ENCODE assay signal across 17 cellular contexts in genomic region chr1:3663999-3664699, GRCh38. TPM values are rescaled to one million over a fixed set of nuclear protein-coding genes. Genes with fewer than 3 reads are reported as not detected.
DNase-seq lines count a peak whose midpoint lies in the region; ATAC-seq and TF ChIP-seq lines count a peak whose summit lies in the region.
"Had no signal": no experiment of that assay in that cellular context is flagged by ENCODE, and none has a peak within 500 bp of the region (broad histone marks: within the 10 kb centered on the region; RNA-seq: fewer than 3 reads in every experiment).

No MANE protein-coding gene starts in this region.

- peak; percentile 65 for DNase-seq in NCI-H146 (lab: John Stamatoyannopoulos, UW)
- DNase-seq in NCI-H146 treated with DMSO at 0.1 percent for 48 hours (lab: John Stamatoyannopoulos, UW; ENCODE audit: unreplicated experiment): no peak
- no peak for DNase-seq in GM23338 (ENCODE audit: low spot score)
- peak; percentile 46 for DNase-seq in NCI-H510A (lab: John Stamatoyannopoulos, UW)
- DNase-seq in mesenchymal stem cell: no peak
- no peak for DNase-seq in T-helper 2 cell treated with Interferon-gamma antibody and Interleukin-4, amounts not matched to agents 5 μg/mL and 100 μg/mL, for 36 hours (ENCODE audit: low spot score)
- DNase-seq in OCI-M1 (lab: John Stamatoyannopoulos, UW): no peak
- DNase-seq in lower lobe of right lung: no peak
- DNase-seq: activated CD4-positive, alpha-beta T cell treated with anti-CD3 and anti-CD28 coated beads for 4 hours; anterior cingulate cortex; BE2C; NCI-H2107; retina; SJCRH30; stimulated activated naive CD8-positive, alpha-beta T cell treated with anti-CD3 and anti-CD28 coated beads, Interleukin-15, amount 100 ng/mL, for 72 hours had no signal

- no peak overlapping the region for H4K91ac ChIP-seq in mesenchymal stem cell (ENCODE audit: low read length)

- H3K79me1 ChIP-seq in mesenchymal stem cell (replicated peaks; ENCODE audit: low read length, poor library complexity, severe bottlenecking): no peaks in the 10 kb centered on the region

- H3K36me3 Mint-ChIP-seq in GM23338 (ENCODE audit: low read depth): no peaks in the 10 kb centered on the region
- H3K36me3 Mint-ChIP-seq in T-helper 2 cell treated with Interferon-gamma antibody and Interleukin-4, amounts not matched to agents 5 μg/mL and 100 μg/mL, for 36 hours (ENCODE audit: low read depth): no peaks in the 10 kb centered on the region

- 77% methylated on average over 14 of the region's 14 CpGs for WGBS in mesenchymal stem cell

- H3K4me2 ChIP-seq in GM23338: no peak overlapping the region
- no peak overlapping the region for H3K4me2 ChIP-seq in mesenchymal stem cell (ENCODE audit: low read length, poor library complexity, severe bottlenecking)
- H3K4me2 ChIP-seq: hepatocyte had no signal

- no peak overlapping the region for H3K9ac ChIP-seq in mesenchymal stem cell (ENCODE audit: low read length)

- H3K4me1 Mint-ChIP-seq in GM23338: peaks cover 14% of the 10 kb centered on the region
- no peaks in the 10 kb centered on the region for H3K4me1 Mint-ChIP-seq in T-helper 2 cell treated with Interferon-gamma antibody and Interleukin-4, amounts not matched to agents 5 μg/mL and 100 μg/mL, for 36 hours (ENCODE audit: low read depth)

- no peak overlapping the region for H3K4ac ChIP-seq in mesenchymal stem cell (ENCODE audit: low read depth in 1 of 2, low read length in 2 of 2)

- H3K27me3 Mint-ChIP-seq in GM23338 (ENCODE audit: insufficient read depth, low read depth, poor library complexity): peaks cover 21% of the 10 kb centered on the region
- H3K27me3 Mint-ChIP-seq in T-helper 2 cell treated with Interferon-gamma antibody and Interleukin-4, amounts not matched to agents 5 μg/mL and 100 μg/mL, for 36 hours (ENCODE audit: low read depth): peaks cover 2% of the 10 kb centered on the region

- H3K4me3 Mint-ChIP-seq in GM23338: no peak overlapping the region
- H3K4me3 Mint-ChIP-seq in T-helper 2 cell treated with Interferon-gamma antibody and Interleukin-4, amounts not matched to agents 5 μg/mL and 100 μg/mL, for 36 hours: no peak overlapping the region
- H3K4me3 Mint-ChIP-seq: stimulated activated naive CD8-positive, alpha-beta T cell treated with anti-CD3 and anti-CD28 coated beads, Interleukin-15, amount 100 ng/mL, for 72 hours had no signal

- peaks cover 6% of the 10 kb centered on the region; the same call in 1 of the 2 replicates for H3K27me3 ChIP-seq in GM23338 (ENCODE audit: insufficient read depth)
- H3K27me3 ChIP-seq in mesenchymal stem cell (ENCODE audit: control insufficient read depth in 1 of 2, insufficient read depth in 1 of 2, low read length in 2 of 2): peaks cover 20 to 67% of the 10 kb centered on the region in 2 experiments
- peaks cover 8% of the 10 kb centered on the region for H3K27me3 ChIP-seq in lower lobe of right lung (ENCODE audit: low read depth)
- H3K27me3 ChIP-seq: BE2C, SJCRH30 had no signal

- no peaks in the 10 kb centered on the region for H3K36me3 ChIP-seq in GM23338 (ENCODE audit: insufficient read depth)
- no peaks in the 10 kb centered on the region for H3K36me3 ChIP-seq in mesenchymal stem cell (ENCODE audit: control insufficient read depth in 1 of 2, insufficient read depth in 2 of 2, low read depth in 1 of 2, low read length in 2 of 2)
- H3K36me3 ChIP-seq in lower lobe of right lung: no peaks in the 10 kb centered on the region
- H3K36me3 ChIP-seq: BE2C, SJCRH30 had no signal

- H3K18ac ChIP-seq in mesenchymal stem cell (ENCODE audit: low read depth in 1 of 2, low read length in 2 of 2): no peak overlapping the region

- intact Hi-C loops in lower lobe of right lung (cut with DNase I): no loop called here

- no peaks in the 10 kb centered on the region for H3K9me2 ChIP-seq in GM23338 (ENCODE audit: insufficient read depth)

- H2AFZ ChIP-seq in GM23338 (peak overlapping the region; percentile 78; the same call in 1 of the 2 replicates), mesenchymal stem cell (ENCODE audit: low read depth, low read length) (no peak overlapping the region)
- H2AFZ ChIP-seq: hepatocyte had no signal

- no peak overlapping the region for H3K27ac Mint-ChIP-seq in GM23338
- no peak overlapping the region for H3K27ac Mint-ChIP-seq in T-helper 2 cell treated with Interferon-gamma antibody and Interleukin-4, amounts not matched to agents 5 μg/mL and 100 μg/mL, for 36 hours

- ATAC-seq in GM23338 (peak; percentile 56), lower lobe of right lung (no peak)
- ATAC-seq: stimulated activated naive CD8-positive, alpha-beta T cell treated with anti-CD3 and anti-CD28 coated beads, Interleukin-15, amount 100 ng/mL, for 72 hours had no signal

- H4K8ac ChIP-seq in mesenchymal stem cell (ENCODE audit: low read length): no peak overlapping the region

- no peaks in the 10 kb centered on the region for H4K20me1 ChIP-seq in GM23338 (replicated peaks; ENCODE audit: insufficient read depth)

- 0 out of 2 replicates have a peak, but pooled peaks cover 3% of the 10 kb centered on the region for H3F3A ChIP-seq in GM23338 (replicated peaks; ENCODE audit: low read depth)

- no peak overlapping the region for H2BK5ac ChIP-seq in mesenchymal stem cell (ENCODE audit: low read depth, low read length, poor library complexity, severe bottlenecking)

- TF ChIP-seq CTCF in GM23338 (conservative IDR thresholded peaks at IDR 0.05; ENCODE audit: low read depth in 2 of 2): 0 out of 4 replicates have a peak, but pooled peaks of 1 of the 2 experiments have one; percentile 10
- TF ChIP-seq CTCF in lower lobe of right lung (IDR thresholded peaks at IDR 0.05): no peak

- H2BK15ac ChIP-seq in mesenchymal stem cell (ENCODE audit: low read depth, poor library complexity, severe bottlenecking): peak overlapping the region; percentile 50

- no peak overlapping the region for H2BK120ac ChIP-seq in mesenchymal stem cell (ENCODE audit: low read depth, low read length)

- H3K14ac ChIP-seq in mesenchymal stem cell (ENCODE audit: low read length in 2 of 2): no peak overlapping the region

- H3K27ac ChIP-seq in GM23338 (ENCODE audit: low read depth) (no peak overlapping the region), mesenchymal stem cell (ENCODE audit: low read length, poor library complexity, severe bottlenecking) (no peak overlapping the region), lower lobe of right lung (no peak overlapping the region)
- H3K27ac ChIP-seq: 22Rv1, hepatocyte, SJCRH30 had no signal

- no peak overlapping the region for H2BK12ac ChIP-seq in mesenchymal stem cell (ENCODE audit: low read length in 2 of 2)

- H3K4me1 ChIP-seq in GM23338 (ENCODE audit: insufficient read depth): no peaks in the 10 kb centered on the region
- H3K4me1 ChIP-seq in mesenchymal stem cell (ENCODE audit: control insufficient read depth, insufficient read depth, low read depth, low read length): peaks cover 8% of the 10 kb centered on the region
- H3K4me1 ChIP-seq in lower lobe of right lung: peaks cover 8% of the 10 kb centered on the region

- no peak overlapping the region for H3K23ac ChIP-seq in mesenchymal stem cell (ENCODE audit: low read length in 2 of 2)

- H2AK5ac ChIP-seq in mesenchymal stem cell (ENCODE audit: low read length, severe bottlenecking): no peak overlapping the region

- H3K4me3 ChIP-seq in GM23338 (no peak overlapping the region), mesenchymal stem cell (ENCODE audit: insufficient read depth in 1 of 2, low read depth in 1 of 2, low read length in 2 of 2) (no peak overlapping the region), lower lobe of right lung (no peak overlapping the region)
- H3K4me3 ChIP-seq: hepatocyte, SJCRH30 had no signal

- no peaks in the 10 kb centered on the region; the same call in 2 of the 3 replicates for H3K9me3 Mint-ChIP-seq in GM23338
- H3K9me3 Mint-ChIP-seq in T-helper 2 cell treated with Interferon-gamma antibody and Interleukin-4, amounts not matched to agents 5 μg/mL and 100 μg/mL, for 36 hours: no peaks in the 10 kb centered on the region
- H3K9me3 Mint-ChIP-seq: stimulated activated naive CD8-positive, alpha-beta T cell treated with anti-CD3 and anti-CD28 coated beads, Interleukin-15, amount 100 ng/mL, for 72 hours had no signal

- H3K79me2 ChIP-seq in GM23338 (replicated peaks; ENCODE audit: insufficient read depth): no peaks in the 10 kb centered on the region
- H3K79me2 ChIP-seq: hepatocyte had no signal

- H3K9me3 ChIP-seq in mesenchymal stem cell (ENCODE audit: control insufficient read depth, low read length): no peaks in the 10 kb centered on the region
- H3K9me3 ChIP-seq in lower lobe of right lung: no peaks in the 10 kb centered on the region
- H3K9me3 ChIP-seq: BE2C, SJCRH30 had no signal

TF ChIP-seq in GM23338, 12 proteins besides CTCF, POLR2A, EP300 and RAD21 (continues in another document):
- TF ChIP-seq ZNF114 (CRISPR knock-in tag; IDR thresholded peaks at IDR 0.05): no peak
- no peak for TF ChIP-seq ETS1 (IDR thresholded peaks at IDR 0.05)
- TF ChIP-seq CREB1 (CRISPR knock-in tag; IDR thresholded peaks at IDR 0.05; ENCODE audit: low read depth): no peak

RNA-seq across cellular contexts. Expression of gene TP73, which starts 11.8 kb away (rescaled TPM):
- 1.8 and 3.4 TPM in 2 replicates for total RNA-seq in GM23338 (2014; rRNA removed; shearing (Covaris generic))
- 1.4 and 1.8 TPM in 2 replicates for polyA plus RNA-seq in GM23338 (2016; fragmentation: Nextera tagmentation; extraction: Ambion mirVana)
- 0.01 TPM for polyA plus RNA-seq in mesenchymal stem cell (2013, experiment 1 of 2)
- polyA plus RNA-seq in mesenchymal stem cell (2013, experiment 2 of 2): 0.01 TPM
- total RNA-seq in lower lobe of right lung: 3.6 TPM

RNA-seq across cellular contexts. Expression of gene WRAP73, which starts 14.2 kb away (rescaled TPM):
- total RNA-seq in GM23338 (2014; rRNA removed; shearing (Covaris generic)): 40.8 and 43.3 TPM in 2 replicates
- 22.6 and 24.4 TPM in 2 replicates for polyA plus RNA-seq in GM23338 (2016; fragmentation: Nextera tagmentation; extraction: Ambion mirVana)
- polyA plus RNA-seq in mesenchymal stem cell (2013, experiment 1 of 2): 14.3 TPM
- 13.8 TPM for polyA plus RNA-seq in mesenchymal stem cell (2013, experiment 2 of 2)
- total RNA-seq in lower lobe of right lung: 22.5 TPM

RNA-seq across cellular contexts. Expression of gene TPRG1L, which starts 39.3 kb away (rescaled TPM):
- 20.3 and 24.4 TPM in 2 replicates for total RNA-seq in GM23338 (2014; rRNA removed; shearing (Covaris generic))
- 6.2 and 6.6 TPM in 2 replicates for polyA plus RNA-seq in GM23338 (2016; fragmentation: Nextera tagmentation; extraction: Ambion mirVana)
- polyA plus RNA-seq in mesenchymal stem cell (2013, experiment 1 of 2): 46.4 TPM
- polyA plus RNA-seq in mesenchymal stem cell (2013, experiment 2 of 2): 47.7 TPM
- 46.1 TPM for total RNA-seq in lower lobe of right lung

RNA-seq across cellular contexts. Expression of gene MEGF6, which starts 52.8 kb away (rescaled TPM):
- 15.4 and 21.4 TPM in 2 replicates for total RNA-seq in GM23338 (2014; rRNA removed; shearing (Covaris generic))
- 4.0 and 4.7 TPM in 2 replicates for polyA plus RNA-seq in GM23338 (2016; fragmentation: Nextera tagmentation; extraction: Ambion mirVana)
- 0.08 TPM for polyA plus RNA-seq in mesenchymal stem cell (2013, experiment 1 of 2)
- polyA plus RNA-seq in mesenchymal stem cell (2013, experiment 2 of 2): 0.08 TPM
- total RNA-seq in lower lobe of right lung: 57.1 TPM
- total RNA-seq: SJCRH30 had no signal

Comparison
In these comparisons a context has a peak if more than half of its experiments do, and no peak if none do; other contexts are left out.
1. DNase-seq: peak in NCI-H146 (single experiment) and NCI-H510A (single experiment); none in NCI-H146 treated with DMSO at 0.1 percent for 48 hours (single experiment), GM23338 (single experiment), mesenchymal stem cell (single experiment), T-helper 2 cell treated with Interferon-gamma antibody and Interleukin-4, amounts not matched to agents 5 μg/mL and 100 μg/mL, for 36 hours (single experiment), OCI-M1 (single experiment) and lower lobe of right lung (single experiment).